ENCODE assay signal across 8 cellular contexts in genomic region chr14:70045715-70046535, GRCh38.
DNase-seq lines count a peak whose midpoint lies in the region; ATAC-seq, FAIRE-seq and TF ChIP-seq lines count a peak whose summit lies in the region.

No MANE protein-coding gene starts in this region.

- no peak for FAIRE-seq in kidney (lab: Jason Lieb, UNC)

- dilution Hi-C loops in mammary epithelial cell (cut with HindIII; ENCODE audit: low sequenced_read_pairs): loop anchor here (25.0 kb wide), 1 partner anchor 459 kb away; no protein-coding TSS in a partner anchor

- H3K9me3 ChIP-seq in HCT116 (ENCODE audit: control insufficient read depth in 1 of 2, insufficient read depth in 1 of 2, low read depth in 1 of 2, low read length in 2 of 2) (no peaks in the 10 kb centered on the region), mammary epithelial cell (replicated peaks; ENCODE audit: insufficient read depth, low read length) (no peaks in the 10 kb centered on the region), kidney (ENCODE audit: control insufficient read depth in 1 of 2, low read length in 2 of 2) (no peaks in the 10 kb centered on the region), tibial nerve (no peaks in the 10 kb centered on the region)

- TF ChIP-seq CTCF in HCT116 (IDR thresholded peaks at IDR 0.05 in 2 of 3, conservative IDR thresholded peaks at IDR 0.05 in 1 of 3; ENCODE audit: borderline replicate concordance in 1 of 3, insufficient read depth in 1 of 3, low read depth in 2 of 3, low read length in 2 of 3) (peak; percentile 70 to 82 (median 82)), mammary epithelial cell (conservative IDR thresholded peaks at IDR 0.05 in 1 of 2, IDR thresholded peaks at IDR 0.05 in 1 of 2; ENCODE audit: extremely low read depth in 1 of 2, insufficient read depth in 1 of 2, low read depth in 1 of 2, low read length in 2 of 2) (peak; percentile 85 to 96), kidney (IDR thresholded peaks at IDR 0.05; ENCODE audit: borderline replicate concordance, extremely low read depth, insufficient read depth) (peak; percentile 72), tibial nerve (IDR thresholded peaks at IDR 0.05) (peak; percentile 21 to 50 (median 25))

- H3K9me2 ChIP-seq in HCT116 (ENCODE audit: insufficient read depth): no peaks in the 10 kb centered on the region

- TF ChIP-seq POLR2A in HCT116 (IDR thresholded peaks at IDR 0.05; ENCODE audit: borderline replicate concordance, extremely low read depth, insufficient read depth, insufficient read length): no peak
- TF ChIP-seq POLR2A in tibial nerve (IDR thresholded peaks at IDR 0.05): no peak

- peak overlapping the region; percentile 53 for H3K4me2 ChIP-seq in HCT116 (ENCODE audit: low read length)
- H3K4me2 ChIP-seq in mammary epithelial cell (ENCODE audit: insufficient read depth, low read depth, low read length): no peak overlapping the region

- intact Hi-C loops in HCT116 (cut with micrococcal nuclease): loop anchor here (1.0 to 2.0 kb wide), 4 partner anchors 28 to 523 kb away; no protein-coding TSS in a partner anchor
- intact Hi-C loops in mammary epithelial cell (cut with micrococcal nuclease): loop anchor here (1.0 to 5.0 kb wide), 4 partner anchors 28 to 521 kb away; no protein-coding TSS in a partner anchor
- intact Hi-C loops in kidney (cut with DNase I): no loop called here

- RAD21 ChIA-PET in HCT116 (lab: Charles Lee; ENCODE audit: low non-redundant PET in 1 of 2, low total read pairs in 2 of 2, uncharacterized antibody in 2 of 2, unreplicated experiment in 2 of 2): interaction anchor here in 1 of 2 experiments (1.0 kb wide), 1 partner anchor 28 kb away, joined by 3 read pairs; no protein-coding TSS in a partner anchor

- 34% methylated on average over 22 of the region's 23 CpGs for WGBS in mammary epithelial cell (ENCODE audit: low coverage, missing lambda C conversion rate)
- WGBS in tibial nerve, 2 donors: 33 to 40% methylated on average over 23 of the region's 23 CpGs

- no peaks in the 10 kb centered on the region for H3K79me2 ChIP-seq in HCT116 (ENCODE audit: insufficient read depth, low read length)
- H3K79me2 ChIP-seq in mammary epithelial cell (ENCODE audit: insufficient read depth, low read length): no peaks in the 10 kb centered on the region

- H3K4me3 ChIP-seq in HCT116 (replicated peaks in 1 of 2; ENCODE audit: low read depth in 1 of 2, low read length in 2 of 2): no peak overlapping the region
- no peak overlapping the region for H3K4me3 ChIP-seq in mammary epithelial cell (replicated peaks in 1 of 3; ENCODE audit: insufficient read depth in 1 of 3, low read depth in 2 of 3, low read length in 3 of 3)
- no peak overlapping the region for H3K4me3 ChIP-seq in kidney (ENCODE audit: low read length in 2 of 2)
- no peak overlapping the region for H3K4me3 ChIP-seq in tibial nerve

- POLR2A ChIA-PET in HCT116 (lab: Charles Lee): no interaction called here

- no peak overlapping the region for H3K27ac ChIP-seq in HCT116 (ENCODE audit: low read depth, low read length)
- peak overlapping the region; percentile 9 for H3K27ac ChIP-seq in mammary epithelial cell (ENCODE audit: insufficient read depth, low read depth, low read length)
- H3K27ac ChIP-seq in kidney (ENCODE audit: low read depth in 2 of 2, low read length in 2 of 2): no peak overlapping the region
- H3K27ac ChIP-seq in tibial nerve: no peak overlapping the region

- H3K27me3 ChIP-seq in HCT116 (ENCODE audit: insufficient read depth, low read length): peaks cover 20% of the 10 kb centered on the region
- H3K27me3 ChIP-seq in mammary epithelial cell (ENCODE audit: insufficient read depth, low read length): no peaks in the 10 kb centered on the region
- H3K27me3 ChIP-seq in tibial nerve: no peaks in the 10 kb centered on the region

- ATAC-seq in HCT116: peak; percentile 99
- ATAC-seq in HG03457 (IDR thresholded peaks at IDR 0.05; ENCODE audit: unreplicated experiment): no peak

- BruUV-seq in HCT116 (replicated peaks; lab: Mats Ljungman, UMichigan): no TSS peak
- BruUV-seq in mammary epithelial cell (replicated peaks; lab: Mats Ljungman, UMichigan): no TSS peak

- CTCF ChIA-PET in HCT116 (lab: Charles Lee): interaction anchor here (1.2 to 5.0 kb wide), 2 partner anchors 11 to 27 kb away, joined by 3 to 35 read pairs; no protein-coding TSS in a partner anchor
- CTCF ChIA-PET in mammary epithelial cell (lab: Charles Lee; ENCODE audit: low non-redundant PET): no interaction called here

- no peaks in the 10 kb centered on the region for H3K36me3 ChIP-seq in HCT116 (ENCODE audit: control insufficient read depth in 1 of 2, insufficient read depth in 2 of 2, low read length in 2 of 2)
- no peaks in the 10 kb centered on the region for H3K36me3 ChIP-seq in mammary epithelial cell (ENCODE audit: insufficient read depth, low read length)
- no peaks in the 10 kb centered on the region for H3K36me3 ChIP-seq in kidney (ENCODE audit: control insufficient read depth in 1 of 2, insufficient read depth in 2 of 2, low read length in 2 of 2)
- H3K36me3 ChIP-seq in tibial nerve: no peaks in the 10 kb centered on the region

- peaks cover 0 to 7% of the 10 kb centered on the region in 2 experiments; a peak in 1 of 4 replicates for H3K4me1 ChIP-seq in HCT116 (ENCODE audit: control insufficient read depth in 1 of 2, insufficient read depth in 2 of 2, low read length in 2 of 2)
- peaks cover 12% of the 10 kb centered on the region for H3K4me1 ChIP-seq in mammary epithelial cell (ENCODE audit: insufficient read depth, low read length)
- H3K4me1 ChIP-seq in kidney (ENCODE audit: control insufficient read depth in 1 of 2, insufficient read depth in 1 of 2, low read depth in 1 of 2, low read length in 2 of 2): no peaks in the 10 kb centered on the region
- no peaks in the 10 kb centered on the region for H3K4me1 ChIP-seq in tibial nerve

- peak; percentile 92 for TF ChIP-seq RAD21 in HCT116 (IDR thresholded peaks at IDR 0.05; ENCODE audit: low read depth)

- H3K9ac ChIP-seq in HCT116 (ENCODE audit: low read length) (no peak overlapping the region), mammary epithelial cell (ENCODE audit: insufficient read depth, low read length) (no peak overlapping the region), kidney (ENCODE audit: low read length in 2 of 2) (no peak overlapping the region)

- in situ Hi-C loops in mammary epithelial cell (cut with MboI; ENCODE audit: low sequenced_read_pairs in 2 of 2): no loop called here

- H4K20me1 ChIP-seq in HCT116 (ENCODE audit: insufficient read depth) (no peaks in the 10 kb centered on the region), mammary epithelial cell (ENCODE audit: insufficient read depth, low read length) (no peaks in the 10 kb centered on the region)

- peak overlapping the region; percentile 65 for H2AFZ ChIP-seq in HCT116 (ENCODE audit: low read depth, low read length, poor library complexity, severe bottlenecking)
- peak overlapping the region; percentile 78 for H2AFZ ChIP-seq in mammary epithelial cell (ENCODE audit: low read depth, low read length)

- no peak for TF ChIP-seq EP300 in tibial nerve (IDR thresholded peaks at IDR 0.05)

- DNase-seq in AG20443 (ENCODE audit: low spot score): peak; percentile 71
- DNase-seq in HCT116 (ENCODE audit: low read depth, low spot score): peak; percentile 54
- peak; percentile 82 for DNase-seq in NCI-H69 (lab: John Stamatoyannopoulos, UW)
- peak; percentile 50 for DNase-seq in mammary epithelial cell
- peak; percentile 85 for DNase-seq in kidney
- DNase-seq in tibial nerve (ENCODE audit: low spot score in 2 of 2): no peak
- DNase-seq in activated CD4-positive, alpha-beta T cell treated with anti-CD3 and anti-CD28 coated beads, Interleukin-2, amount 50 U/mL, for 1 hour: no peak

TF ChIP-seq in HCT116, 20 proteins besides CTCF, POLR2A, EP300 and RAD21 (continues in another document):
- TF ChIP-seq CBX3 (IDR thresholded peaks at IDR 0.05; ENCODE audit: low read depth) (no peak; the same call in 1 of the 2 replicates), ZBTB33 (IDR thresholded peaks at IDR 0.05; ENCODE audit: extremely low read depth, insufficient replicate concordance, low read length) (no peak), REST (IDR thresholded peaks at IDR 0.05; ENCODE audit: low read depth) (no peak), CEBPB (IDR thresholded peaks at IDR 0.05; ENCODE audit: low read depth) (no peak)

Comparison
In these comparisons a context has a peak if more than half of its experiments do, and no peak if none do; other contexts are left out.
1. DNase-seq: peak in AG20443 (single experiment), HCT116 (single experiment), NCI-H69 (single experiment), mammary epithelial cell (single experiment) and kidney (single experiment); none in tibial nerve (0 of 2) and activated CD4-positive, alpha-beta T cell treated with anti-CD3 and anti-CD28 coated beads, Interleukin-2, amount 50 U/mL, for 1 hour (single experiment).
2. CTCF ChIP-seq: peak in every context shown above with its lines; median percentile 90 in mammary epithelial cell; 82 in HCT116; 72 in kidney; 25 in tibial nerve.